Comparison of ENCODE assay signal across 11 cellular contexts in the genomic region with DNA sequence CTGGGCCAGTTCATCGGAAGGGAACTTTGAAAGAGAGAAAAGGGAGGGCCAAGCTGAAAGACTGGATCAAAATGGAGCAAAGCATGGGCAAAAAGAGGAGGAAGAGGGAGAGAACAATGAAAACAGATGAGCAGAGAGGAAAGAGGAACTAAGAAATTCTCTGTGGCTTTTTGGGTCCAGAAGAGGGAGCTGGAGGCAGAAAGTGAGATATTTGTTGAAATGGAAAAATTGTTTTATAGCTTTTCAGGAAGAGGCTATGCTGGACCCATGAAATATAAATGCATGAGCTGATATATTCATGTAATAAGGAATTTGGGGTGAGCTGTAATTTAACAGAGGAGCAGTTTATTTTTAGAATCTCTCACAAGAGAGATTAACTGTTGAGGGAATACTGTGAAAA.
DNase-seq lines count a peak whose midpoint lies in the region; ATAC-seq lines count a peak whose summit lies in the region.
"Had no signal": no experiment of that assay in that cellular context is flagged by ENCODE, and none has a peak within 500 bp of the region (broad histone marks: within the 10 kb centered on the region; RNA-seq: fewer than 3 reads in every experiment).

No MANE protein-coding gene starts in this region.

- peak; percentile 90 for ATAC-seq in GM18511 (IDR thresholded peaks at IDR 0.05; ENCODE audit: unreplicated experiment)
- ATAC-seq in GM21737 (IDR thresholded peaks at IDR 0.05; ENCODE audit: unreplicated experiment), result peak; percentile 73
- peak; percentile 85 for ATAC-seq in HG03575 (IDR thresholded peaks at IDR 0.05; ENCODE audit: extremely low read depth, insufficient number of reproducible peaks, low FRiP score, unreplicated experiment)

- no peaks in the 10 kb centered on the region for H3K9me3 Mint-ChIP-seq in activated T-helper 2 cell treated with anti-CD3 and anti-CD28 coated beads, Interferon-gamma antibody, Interleukin-2, Interleukin-4, amounts not matched to agents 10 μg/mL and 5 μg/mL and 100 μg/mL, durations not matched to agents 14 hours and 24 hours and 36 hours
- H3K9me3 Mint-ChIP-seq: dendritic cell treated with granulocyte-macrophage colony-stimulating factor and Interleukin-4, amounts not matched to agents 40 ng/mL and 50 ng/mL, for 4 days had no signal

- H3K4me1 Mint-ChIP-seq in activated T-helper 2 cell treated with anti-CD3 and anti-CD28 coated beads, Interferon-gamma antibody, Interleukin-2, Interleukin-4, amounts not matched to agents 10 μg/mL and 5 μg/mL and 100 μg/mL, durations not matched to agents 14 hours and 24 hours and 36 hours (ENCODE audit: low read depth), result no peaks in the 10 kb centered on the region

- intact Hi-C loops in activated T-helper 2 cell treated with anti-CD3 and anti-CD28 coated beads, Interferon-gamma antibody, Interleukin-2, Interleukin-4, amounts not matched to agents 10 μg/mL and 5 μg/mL and 100 μg/mL, durations not matched to agents 14 hours and 24 hours and 36 hours (cut with micrococcal nuclease), result no loop called here

- DNase-seq in inferior parietal cortex (ENCODE audit: extremely low spot score) (peak; percentile 13), HUDEP-2 (lab: John Stamatoyannopoulos, UW; ENCODE audit: unreplicated experiment in 76 of 76) (no peak), OCI-M2 (lab: John Stamatoyannopoulos, UW; ENCODE audit: unreplicated experiment) (no peak), NCI-H2227 (lab: John Stamatoyannopoulos, UW; ENCODE audit: unreplicated experiment) (no peak)
- no peak for DNase-seq in activated T-helper 2 cell treated with anti-CD3 and anti-CD28 coated beads, Interferon-gamma antibody, Interleukin-2, Interleukin-4, amounts not matched to agents 10 μg/mL and 5 μg/mL and 100 μg/mL, durations not matched to agents 14 hours and 24 hours and 36 hours (ENCODE audit: low spot score)
- DNase-seq: activated CD4-positive, CD25-positive, alpha-beta regulatory T cell treated with anti-CD3 and anti-CD28 coated beads, Interleukin-2, amount 50 U/mL, for 72 hours; NCI-H1694 had no signal

- H3K36me3 Mint-ChIP-seq in activated T-helper 2 cell treated with anti-CD3 and anti-CD28 coated beads, Interferon-gamma antibody, Interleukin-2, Interleukin-4, amounts not matched to agents 10 μg/mL and 5 μg/mL and 100 μg/mL, durations not matched to agents 14 hours and 24 hours and 36 hours (ENCODE audit: low read depth), result no peaks in the 10 kb centered on the region

- no peak overlapping the region for H3K4me3 Mint-ChIP-seq in activated T-helper 2 cell treated with anti-CD3 and anti-CD28 coated beads, Interferon-gamma antibody, Interleukin-2, Interleukin-4, amounts not matched to agents 10 μg/mL and 5 μg/mL and 100 μg/mL, durations not matched to agents 14 hours and 24 hours and 36 hours (ENCODE audit: low read depth)
- H3K4me3 Mint-ChIP-seq: dendritic cell treated with granulocyte-macrophage colony-stimulating factor and Interleukin-4, amounts not matched to agents 40 ng/mL and 50 ng/mL, for 4 days had no signal

- H3K27ac Mint-ChIP-seq in activated T-helper 2 cell treated with anti-CD3 and anti-CD28 coated beads, Interferon-gamma antibody, Interleukin-2, Interleukin-4, amounts not matched to agents 10 μg/mL and 5 μg/mL and 100 μg/mL, durations not matched to agents 14 hours and 24 hours and 36 hours, result no peak overlapping the region
- H3K27ac Mint-ChIP-seq: dendritic cell treated with granulocyte-macrophage colony-stimulating factor and Interleukin-4, amounts not matched to agents 40 ng/mL and 50 ng/mL, for 4 days had no signal

- H3K27me3 Mint-ChIP-seq in activated T-helper 2 cell treated with anti-CD3 and anti-CD28 coated beads, Interferon-gamma antibody, Interleukin-2, Interleukin-4, amounts not matched to agents 10 μg/mL and 5 μg/mL and 100 μg/mL, durations not matched to agents 14 hours and 24 hours and 36 hours (ENCODE audit: low read depth), result peaks cover 17% of the 10 kb centered on the region
- H3K27me3 Mint-ChIP-seq: dendritic cell treated with granulocyte-macrophage colony-stimulating factor and Interleukin-4, amounts not matched to agents 40 ng/mL and 50 ng/mL, for 4 days had no signal
